ENCODE assay signal across 8 cellular contexts in genomic region chr6:111483736-111484654, GRCh38. TPM values are rescaled to one million over a fixed set of nuclear protein-coding genes. Genes with fewer than 3 reads are reported as not detected.
A peak's percentile ranks its signal among the peaks of the same experiment; 100 is the strongest.
DNase-seq lines count a peak whose midpoint lies in the region; ATAC-seq, FAIRE-seq and TF ChIP-seq lines count a peak whose summit lies in the region.

No MANE protein-coding gene starts in this region.

- TF ChIP-seq POLR2A in GM12892 (IDR thresholded peaks at IDR 0.05; ENCODE audit: low read depth, low read length) (peak; percentile 95), uterus (IDR thresholded peaks at IDR 0.05) (peak; percentile 24 to 81)

- H2AFZ ChIP-seq in SU-DHL-6 (ENCODE audit: low read depth, low read length, severe bottlenecking): peak overlapping the region; percentile 40

- H3K27ac ChIP-seq in SU-DHL-6 (ENCODE audit: low read depth, low read length) (peak overlapping the region; percentile 97), angular gyrus (ENCODE audit: low read depth, low read length) (peak overlapping the region; percentile 95), right atrium auricular region (peak overlapping the region; percentile 99 to 100), psoas muscle (peak overlapping the region; percentile 98), uterus (peak overlapping the region; percentile 99 to 100)

- intact Hi-C loops in psoas muscle (cut with DNase I): loop anchor here (1.0 to 5.0 kb wide), 5 partner anchors 57 to 227 kb away; partner anchors contain the start of gene TRAF3IP2 (in 1 of the 2)
- intact Hi-C loops in uterus (cut with DNase I; ENCODE audit: low total_unique reads): loop anchor here (5.0 kb wide), 2 partner anchors 123 to 198 kb away; partner anchors contain the start of gene TRAF3IP2

- H3K9me3 ChIP-seq in SU-DHL-6 (ENCODE audit: insufficient read depth, low read length) (no peaks in the 10 kb centered on the region), right atrium auricular region (no peaks in the 10 kb centered on the region), psoas muscle (no peaks in the 10 kb centered on the region), uterus (no peaks in the 10 kb centered on the region)

- H3K36me3 ChIP-seq in SU-DHL-6 (ENCODE audit: low read length) (peaks cover 4% of the 10 kb centered on the region; the same call in 1 of the 2 replicates), right atrium auricular region (no peaks in the 10 kb centered on the region), psoas muscle (ENCODE audit: insufficient read depth in 1 of 2, low read depth in 1 of 2) (peaks cover 0 to 6% of the 10 kb centered on the region in 2 donors), uterus (no peaks in the 10 kb centered on the region)

- H3K4me3 ChIP-seq in SU-DHL-6 (ENCODE audit: insufficient read depth, low read length, poor library complexity, severe bottlenecking) (peak overlapping the region; percentile 91), right atrium auricular region (peak overlapping the region; percentile 94 to 96), psoas muscle (peak overlapping the region; percentile 94), uterus (peak overlapping the region; percentile 76 to 86)

- H3K9ac ChIP-seq in SU-DHL-6 (ENCODE audit: low read length): peak overlapping the region; percentile 97

- WGBS in psoas muscle, 3 donors: 2% methylated on average over 49 to 67 of the region's 67 CpGs

- H4K20me1 ChIP-seq in SU-DHL-6 (ENCODE audit: low read depth, low read length): no peaks in the 10 kb centered on the region

- H3K79me2 ChIP-seq in SU-DHL-6 (ENCODE audit: insufficient read depth, low read length): peaks cover 79% of the 10 kb centered on the region

- peak overlapping the region; percentile 98 for H3K4me2 ChIP-seq in SU-DHL-6 (ENCODE audit: low read depth, low read length, poor library complexity, severe bottlenecking)

- ATAC-seq in HG02642 (IDR thresholded peaks at IDR 0.05; ENCODE audit: poor library complexity, unreplicated experiment) (peak; percentile 57), psoas muscle (peak; percentile 85 to 89 (median 86))

- H3F3A ChIP-seq in SU-DHL-6 (ENCODE audit: insufficient read depth): peaks cover 23% of the 10 kb centered on the region

- DNase-seq in GM12892 (ENCODE audit: insufficient read length) (peak; percentile 48), NCI-H1105 (lab: John Stamatoyannopoulos, UW) (peak; percentile 95), right atrium auricular region (ENCODE audit: low spot score) (peak; percentile 97), psoas muscle (peak; percentile 94 to 95), uterus (peak; percentile 94 to 98)

- H3K4me1 ChIP-seq in right atrium auricular region (peaks cover 0 to 31% of the 10 kb centered on the region in 2 donors), psoas muscle (peaks cover 42% of the 10 kb centered on the region), uterus (peaks cover 0 to 7% of the 10 kb centered on the region in 2 donors)

- peak; percentile 98 for FAIRE-seq in GM12892 (lab: Jason Lieb, UNC)

- H3K9me2 ChIP-seq in SU-DHL-6 (replicated peaks; ENCODE audit: insufficient read depth, low read length): no peaks in the 10 kb centered on the region

- no peaks in the 10 kb centered on the region for H3K27me3 ChIP-seq in SU-DHL-6 (ENCODE audit: low read length)
- H3K27me3 ChIP-seq in right atrium auricular region: no peaks in the 10 kb centered on the region
- no peaks in the 10 kb centered on the region for H3K27me3 ChIP-seq in psoas muscle (ENCODE audit: insufficient read depth in 3 of 3, low read length in 2 of 3)
- H3K27me3 ChIP-seq in uterus: no peaks in the 10 kb centered on the region

- TF ChIP-seq CTCF in SU-DHL-6 (IDR thresholded peaks at IDR 0.05; ENCODE audit: insufficient read depth, low read length, poor library complexity, severe bottlenecking) (no peak), right atrium auricular region (IDR thresholded peaks at IDR 0.05) (no peak), psoas muscle (IDR thresholded peaks at IDR 0.05) (no peak), uterus (IDR thresholded peaks at IDR 0.05) (peak in 2 of 4 experiments; percentile 6 to 7)

RNA-seq across cellular contexts. Expression of gene REV3L, which starts 1.0 kb away (rescaled TPM):
- 16.6 TPM for polyA plus RNA-seq in GM12892 (2012; ENCODE audit: missing spikeins)
- 10 to 100 TPM; 14.5 to 34.2 TPM for total RNA-seq in right atrium auricular region
- 10 to 100 TPM; 18.8 to 36.3 (median 30.7) TPM for total RNA-seq in psoas muscle
- polyA plus RNA-seq in psoas muscle: 10 to 100 TPM in 2 of 3 donors, 1 to 10 TPM in 1; 9.0 to 11.6 (median 11.3) TPM
- total RNA-seq in uterus: 100 to 1,000 TPM in 2 of 4 donors, 10 to 100 TPM in 2; 67.9 to 318 (median 127) TPM

Comparison
In these comparisons a context has a peak if more than half of its experiments do, and no peak if none do; other contexts are left out.
1. Peak in every context shown above with its lines: DNase-seq, ATAC-seq, H3K4me3 ChIP-seq and H3K27ac ChIP-seq.